18 cellular contexts compared by ENCODE assay signal in the genomic region with DNA sequence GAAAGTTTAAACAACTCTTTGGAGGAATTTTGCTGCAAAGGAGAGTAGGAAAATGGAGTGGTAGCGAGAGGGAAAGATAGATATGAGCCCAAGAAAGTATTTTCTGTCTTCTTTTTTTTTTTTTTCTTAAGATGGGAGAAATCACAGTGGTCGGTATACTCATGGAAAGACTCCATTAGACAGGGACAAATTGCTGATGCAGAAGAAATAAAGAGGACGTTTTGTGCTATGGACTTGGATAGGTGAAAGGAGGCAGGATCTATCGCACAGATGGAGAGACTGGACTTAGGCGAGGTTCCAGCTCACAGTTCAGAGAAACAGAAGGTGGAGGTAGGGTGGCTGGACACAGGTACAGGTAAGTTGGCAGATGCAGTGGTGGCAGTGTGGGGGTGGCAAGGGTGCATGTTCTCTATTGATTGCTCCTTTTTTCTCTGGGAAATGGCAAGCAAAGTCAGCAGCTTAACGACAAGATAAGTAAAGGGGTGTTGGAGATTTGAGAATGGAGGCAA. TPM values are rescaled to one million over a fixed set of nuclear protein-coding genes. Genes with fewer than 3 reads are reported as not detected.
A peak's percentile ranks its signal among the peaks of the same experiment; 100 is the strongest.
DNase-seq lines count a peak whose midpoint lies in the region; ATAC-seq, FAIRE-seq and TF ChIP-seq lines count a peak whose summit lies in the region.
"Had no signal": no experiment of that assay in that cellular context is flagged by ENCODE, and none has a peak within 500 bp of the region (broad histone marks: within the 10 kb centered on the region; RNA-seq: fewer than 3 reads in every experiment).

No MANE protein-coding gene starts in this region.

- CTCF ChIA-PET in HEK293 (lab: Yijun Ruan, JAX) = interaction anchor here (0.6 kb wide), 1 partner anchor 32 kb away, joined by 3 read pairs; no protein-coding TSS in a partner anchor

- no peaks in the 10 kb centered on the region for H3K9me3 Mint-ChIP-seq in nephron progenitor cell
- H3K9me3 Mint-ChIP-seq: CD4-positive, alpha-beta memory T cell; GM23338; H9; HFFc6 had no signal

- no peak for ATAC-seq in GM18517 (IDR thresholded peaks at IDR 0.05; ENCODE audit: unreplicated experiment)
- ATAC-seq in GM21528 (IDR thresholded peaks at IDR 0.05; ENCODE audit: low FRiP score, unreplicated experiment) = no peak
- ATAC-seq: GM23338, HCT116 had no signal

- 0 out of 2 replicates have a peak, but pooled peaks cover 2% of the 10 kb centered on the region for H3K4me1 ChIP-seq in HEK293 (ENCODE audit: control insufficient read depth, insufficient read depth, low read length)

- DNase-seq in bronchial epithelial cell (ENCODE audit: low read depth) = no peak
- DNase-seq in cerebellum (ENCODE audit: low spot score) = peak; percentile 82
- no peak for DNase-seq in nephron progenitor cell
- DNase-seq: Calu3; CD4-positive, alpha-beta memory T cell; COR-L47; DMS53; DMS79 treated with DMSO at 0.1 percent for 48 hours; H9; HFFc6 had no signal

- H3K4me3 ChIP-seq in HEK293 (ENCODE audit: low read depth, low read length) (no peak overlapping the region), bronchial epithelial cell (ENCODE audit: low read depth, low read length) (no peak overlapping the region)
- H3K4me3 ChIP-seq: GM23338 had no signal

- FAIRE-seq in bronchial epithelial cell (lab: Jason Lieb, UNC) = peak; percentile 83
- FAIRE-seq: G401.6, GM12892, GM19239 had no signal

- H3K27me3 Mint-ChIP-seq in nephron progenitor cell (ENCODE audit: low read depth, poor library complexity) = peaks cover 5% of the 10 kb centered on the region
- H3K27me3 Mint-ChIP-seq: CD4-positive, alpha-beta memory T cell had no signal

- H3K4me3 Mint-ChIP-seq in nephron progenitor cell = no peak overlapping the region
- H3K4me3 Mint-ChIP-seq: CD4-positive, alpha-beta memory T cell; GM23338; H9; HFFc6 had no signal

- POLR2A ChIA-PET in HEK293 (lab: Yijun Ruan, JAX) = no interaction called here

- H3K4me1 Mint-ChIP-seq in nephron progenitor cell = peaks cover 29% of the 10 kb centered on the region

- H3K9me3 ChIP-seq in HEK293 (ENCODE audit: control insufficient read depth, insufficient read depth, low read depth, low read length) = no peaks in the 10 kb centered on the region

- H3K27me3 ChIP-seq in bronchial epithelial cell (ENCODE audit: control insufficient read depth, insufficient read depth, low read length) = no peaks in the 10 kb centered on the region

- no peaks in the 10 kb centered on the region for H3K36me3 Mint-ChIP-seq in nephron progenitor cell (ENCODE audit: low read depth)
- H3K36me3 Mint-ChIP-seq: CD4-positive, alpha-beta memory T cell had no signal

- H3K36me3 ChIP-seq in HEK293 (ENCODE audit: control insufficient read depth in 2 of 2, insufficient read depth in 1 of 2, low read length in 2 of 2) (no peaks in the 10 kb centered on the region), bronchial epithelial cell (ENCODE audit: control insufficient read depth, insufficient read depth, low read length) (no peaks in the 10 kb centered on the region)

- no peak for TF ChIP-seq CTCF in HEK293 (tag by site-specific recombination; IDR thresholded peaks at IDR 0.05)
- TF ChIP-seq CTCF in bronchial epithelial cell (IDR thresholded peaks at IDR 0.05; ENCODE audit: insufficient read depth, low read length, severe bottlenecking) = no peak
- TF ChIP-seq CTCF in nephron progenitor cell (IDR thresholded peaks at IDR 0.05) = no peak

- H3K27ac Mint-ChIP-seq in nephron progenitor cell = no peak overlapping the region
- H3K27ac Mint-ChIP-seq: CD4-positive, alpha-beta memory T cell; GM23338; H9; HFFc6 had no signal

- no peak overlapping the region for H3K27ac ChIP-seq in HEK293 (ENCODE audit: extremely low read depth, low read depth, low read length)

TF ChIP-seq in HEK293, 187 proteins besides CTCF, POLR2A, EP300 and RAD21:
- TF ChIP-seq HIC1 (tag by site-specific recombination; IDR thresholded peaks at IDR 0.05) (no peak), ZNF266 (tag by site-specific recombination; IDR thresholded peaks at IDR 0.05; ENCODE audit: low read depth) (no peak), ZNF514 (tag by site-specific recombination; IDR thresholded peaks at IDR 0.05) (no peak), ZNF768 (tag by site-specific recombination; IDR thresholded peaks at IDR 0.05) (no peak), HOXD13 (CRISPR knock-in tag; IDR thresholded peaks at IDR 0.05; ENCODE audit: borderline replicate concordance) (no peak), PRDM1 (tag by site-specific recombination; IDR thresholded peaks at IDR 0.05) (0 out of 2 replicates have a peak, but pooled peaks have one; percentile 36)

RNA-seq across cellular contexts. Expression of gene ARMC2, which starts 44.2 kb away (rescaled TPM):
- total RNA-seq in bronchial epithelial cell = 0.26 and 0.77 TPM in 2 replicates
- total RNA-seq in cerebellum = 22.7 TPM

Comparison
In these comparisons a context has a peak if more than half of its experiments do, and no peak if none do; other contexts are left out.
1. RNA of gene ARMC2, which starts 44.2 kb away (total RNA-seq): 22.7 TPM in cerebellum (single experiment); 0.26 to 0.77 TPM in bronchial epithelial cell; every median in the first group is over 10 times any median in the second.